7 cellular contexts compared by ENCODE assay signal in genomic region chr13:109785141-109785891, GRCh38. TPM values are rescaled to one million over a fixed set of nuclear protein-coding genes. Genes with fewer than 3 reads are reported as not detected.
A peak's percentile ranks its signal among the peaks of the same experiment; 100 is the strongest.
DNase-seq lines count a peak whose midpoint lies in the region; ATAC-seq lines count a peak whose summit lies in the region.

No MANE protein-coding gene starts in this region.

- H3K27ac ChIP-seq in epithelial cell of prostate (peak overlapping the region; percentile 75), urinary bladder (ENCODE audit: low read depth) (peak overlapping the region; percentile 44)
- H3K27ac ChIP-seq in naive thymus-derived CD4-positive, alpha-beta T cell (ENCODE audit: low read depth, low read length): peak overlapping the region; percentile 65

- CTCF ChIA-PET in activated CD4-positive, alpha-beta memory T cell treated with anti-CD3 and anti-CD28 coated beads, Interleukin-2, amount 10 ng/mL, durations not matched to agents 7 days and 5 days (lab: Charles Lee): interaction anchor here (0.6 to 2.4 kb wide), 5 partner anchors 12 to 825 kb away, joined by 3 to 8 read pairs (median 3); no protein-coding TSS in a partner anchor
- CTCF ChIA-PET in naive thymus-derived CD4-positive, alpha-beta T cell (lab: Charles Lee): interaction anchor here (0.7 to 1.1 kb wide), 5 partner anchors 30 to 1540 kb away, joined by 3 to 4 read pairs (median 3); no protein-coding TSS in a partner anchor

- H3K36me3 ChIP-seq in naive thymus-derived CD4-positive, alpha-beta T cell (ENCODE audit: control insufficient read depth in 2 of 3, insufficient read depth in 3 of 3, low read length in 3 of 3): peaks cover 0 to 11% (median 3%) of the 10 kb centered on the region in 3 experiments
- peaks cover 4% of the 10 kb centered on the region for H3K36me3 ChIP-seq in urinary bladder (ENCODE audit: insufficient read depth)

- peaks cover 15% of the 10 kb centered on the region for H3K36me3 Mint-ChIP-seq in activated CD4-positive, alpha-beta memory T cell treated with anti-CD3 and anti-CD28 coated beads, Interleukin-2, amount 10 ng/mL, durations not matched to agents 7 days and 5 days (ENCODE audit: low read depth)
- H3K36me3 Mint-ChIP-seq in naive thymus-derived CD4-positive, alpha-beta T cell: peaks cover 0 to 4% (median 0%) of the 10 kb centered on the region in 5 donors

- peak overlapping the region; percentile 69 for H3K4me3 Mint-ChIP-seq in activated CD4-positive, alpha-beta memory T cell treated with anti-CD3 and anti-CD28 coated beads, Interleukin-2, amount 10 ng/mL, durations not matched to agents 7 days and 5 days
- H3K4me3 Mint-ChIP-seq in naive thymus-derived CD4-positive, alpha-beta T cell: peak overlapping the region; percentile 64 to 83 (median 79)

- peaks cover 4 to 16% of the 10 kb centered on the region in 2 donors for H3K4me1 ChIP-seq in naive thymus-derived CD4-positive, alpha-beta T cell (ENCODE audit: control insufficient read depth in 2 of 2, insufficient read depth in 2 of 2, low read length in 2 of 2)
- H3K4me1 ChIP-seq in urinary bladder (ENCODE audit: insufficient read depth): peaks cover 3% of the 10 kb centered on the region

- H3K27me3 ChIP-seq in naive thymus-derived CD4-positive, alpha-beta T cell (ENCODE audit: control insufficient read depth in 2 of 2, insufficient read depth in 2 of 2, low read length in 2 of 2): no peaks in the 10 kb centered on the region

- WGBS in urinary bladder: 2% methylated on average over 98 of the region's 98 CpGs

- DNase-seq in NCI-H1694 (lab: John Stamatoyannopoulos, UW) (peak; percentile 4), epithelial cell of prostate (ENCODE audit: low read depth, low spot score) (no peak), pons (ENCODE audit: low spot score) (no peak)
- DNase-seq in activated CD4-positive, alpha-beta memory T cell treated with anti-CD3 and anti-CD28 coated beads, Interleukin-2, amount 10 ng/mL, durations not matched to agents 7 days and 5 days: peak; percentile 52
- peak; percentile 40 to 64 (median 52) for DNase-seq in naive thymus-derived CD4-positive, alpha-beta T cell

- H3K4me1 Mint-ChIP-seq in activated CD4-positive, alpha-beta memory T cell treated with anti-CD3 and anti-CD28 coated beads, Interleukin-2, amount 10 ng/mL, durations not matched to agents 7 days and 5 days: peaks cover 33% of the 10 kb centered on the region
- H3K4me1 Mint-ChIP-seq in naive thymus-derived CD4-positive, alpha-beta T cell: peaks cover 17 to 36% (median 28%) of the 10 kb centered on the region in 7 donors

- H3K9me3 ChIP-seq in naive thymus-derived CD4-positive, alpha-beta T cell (ENCODE audit: control insufficient read depth in 2 of 3, low read length in 3 of 3): no peaks in the 10 kb centered on the region

- peak overlapping the region; percentile 54 for H3K4me3 ChIP-seq in naive thymus-derived CD4-positive, alpha-beta T cell (ENCODE audit: low read length)
- H3K4me3 ChIP-seq in urinary bladder (ENCODE audit: low read depth, low read length): peak overlapping the region; percentile 90

- POLR2A ChIA-PET in activated CD4-positive, alpha-beta memory T cell treated with anti-CD3 and anti-CD28 coated beads, Interleukin-2, amount 10 ng/mL, durations not matched to agents 7 days and 5 days (lab: Charles Lee): interaction anchor here (1.0 to 1.2 kb wide), 3 partner anchors 42 to 869 kb away, joined by 3 to 5 read pairs (median 4); no protein-coding TSS in a partner anchor
- POLR2A ChIA-PET in naive thymus-derived CD4-positive, alpha-beta T cell (lab: Charles Lee): interaction anchor here (0.8 to 1.3 kb wide), 6 partner anchors 9 to 1568 kb away, joined by 3 to 4 read pairs (median 3); no protein-coding TSS in a partner anchor

- H3K9me3 Mint-ChIP-seq in activated CD4-positive, alpha-beta memory T cell treated with anti-CD3 and anti-CD28 coated beads, Interleukin-2, amount 10 ng/mL, durations not matched to agents 7 days and 5 days: no peaks in the 10 kb centered on the region
- peaks cover 0 to 2% (median 0%) of the 10 kb centered on the region in 11 donors for H3K9me3 Mint-ChIP-seq in naive thymus-derived CD4-positive, alpha-beta T cell

- H3K27me3 Mint-ChIP-seq in activated CD4-positive, alpha-beta memory T cell treated with anti-CD3 and anti-CD28 coated beads, Interleukin-2, amount 10 ng/mL, durations not matched to agents 7 days and 5 days: peaks cover 17% of the 10 kb centered on the region
- H3K27me3 Mint-ChIP-seq in naive thymus-derived CD4-positive, alpha-beta T cell: peaks cover 0 to 26% (median 0%) of the 10 kb centered on the region in 5 donors

- peak overlapping the region; percentile 56 for H3K27ac Mint-ChIP-seq in activated CD4-positive, alpha-beta memory T cell treated with anti-CD3 and anti-CD28 coated beads, Interleukin-2, amount 10 ng/mL, durations not matched to agents 7 days and 5 days
- peak overlapping the region in 7 of 9 donors; percentile 38 to 88 (median 71) for H3K27ac Mint-ChIP-seq in naive thymus-derived CD4-positive, alpha-beta T cell

- intact Hi-C loops in naive thymus-derived CD4-positive, alpha-beta T cell (cut with micrococcal nuclease): loop anchor here (2.0 to 5.0 kb wide), 7 partner anchors 53 to 1518 kb away; partner anchors contain the start of genes RAB20 (in 1 of the 2) and TNFSF13B (in 1 of the 2)

- ATAC-seq in GM18511 (IDR thresholded peaks at IDR 0.05; ENCODE audit: unreplicated experiment): peak; percentile 6
- ATAC-seq in naive thymus-derived CD4-positive, alpha-beta T cell: no peak

RNA-seq across cellular contexts. Expression of gene IRS2, which starts 1.1 kb away (rescaled TPM):
- total RNA-seq in activated CD4-positive, alpha-beta memory T cell treated with anti-CD3 and anti-CD28 coated beads, Interleukin-2, amount 10 ng/mL, durations not matched to agents 7 days and 5 days: 1 to 10 TPM; 7.9 to 8.1 TPM
- 10 to 100 TPM in 4 of 5 experiments, 1 to 10 TPM in 1; 3.8 to 94.9 (median 26.9) TPM for total RNA-seq in naive thymus-derived CD4-positive, alpha-beta T cell
- 1 to 10 TPM; 2.7 to 2.9 TPM for polyA plus RNA-seq in naive thymus-derived CD4-positive, alpha-beta T cell
- total RNA-seq in urinary bladder: 6.5 TPM
- polyA plus RNA-seq in urinary bladder: 11.3 TPM

Comparison
In these comparisons a context has a peak if more than half of its experiments do, and no peak if none do; other contexts are left out.
1. DNase-seq: peak in NCI-H1694 (single experiment), activated CD4-positive, alpha-beta memory T cell treated with anti-CD3 and anti-CD28 coated beads, Interleukin-2, amount 10 ng/mL, durations not matched to agents 7 days and 5 days (single experiment) and naive thymus-derived CD4-positive, alpha-beta T cell (9 of 9); none in epithelial cell of prostate (single experiment) and pons (single experiment).
2. Peak in every context shown above with its lines, with median percentiles within 50 percentile points of each other: H3K27ac ChIP-seq.